Comparison of ENCODE assay signal across 8 cellular contexts in genomic region chr6:89145461-89145961, GRCh38. TPM values are rescaled to one million over a fixed set of nuclear protein-coding genes. Genes with fewer than 3 reads are reported as not detected.
DNase-seq lines count a peak whose midpoint lies in the region; ATAC-seq and TF ChIP-seq lines count a peak whose summit lies in the region.

No MANE protein-coding gene starts in this region.

- peak overlapping the region; percentile 69 for H3K27ac ChIP-seq in effector memory CD4-positive, alpha-beta T cell (ENCODE audit: insufficient read depth, low read length, poor library complexity, severe bottlenecking)
- peak overlapping the region; percentile 80 for H3K27ac ChIP-seq in upper lobe of right lung

- peak overlapping the region; percentile 90 for H3K4me3 ChIP-seq in effector memory CD4-positive, alpha-beta T cell (ENCODE audit: insufficient read depth, low read depth, low read length, poor library complexity, severe bottlenecking)
- H3K4me3 ChIP-seq in mucosa of descending colon = peak overlapping the region; percentile 38
- H3K4me3 ChIP-seq in upper lobe of right lung = peak overlapping the region; percentile 81

- H3K9me3 ChIP-seq in effector memory CD4-positive, alpha-beta T cell (ENCODE audit: control insufficient read depth, low read length) = no peaks in the 10 kb centered on the region
- H3K9me3 ChIP-seq in mucosa of descending colon (no peaks in the 10 kb centered on the region), upper lobe of right lung (no peaks in the 10 kb centered on the region)

- H3K27me3 ChIP-seq in effector memory CD4-positive, alpha-beta T cell (replicated peaks; ENCODE audit: control insufficient read depth, insufficient read depth, low read length, poor library complexity, severe bottlenecking) = no peaks in the 10 kb centered on the region
- no peaks in the 10 kb centered on the region for H3K27me3 ChIP-seq in upper lobe of right lung

- intact Hi-C loops in mucosa of descending colon (cut with DNase I, micrococcal nuclease) (no loop called here), upper lobe of right lung (cut with DNase I) (no loop called here)

- no peaks in the 10 kb centered on the region for H3K36me3 ChIP-seq in effector memory CD4-positive, alpha-beta T cell (ENCODE audit: control insufficient read depth, insufficient read depth, low read length)
- H3K36me3 ChIP-seq in mucosa of descending colon (ENCODE audit: low read depth) (no peaks in the 10 kb centered on the region), upper lobe of right lung (no peaks in the 10 kb centered on the region)

- ATAC-seq in GM21381 (IDR thresholded peaks at IDR 0.05; ENCODE audit: unreplicated experiment) (peak; percentile 50), HG03575 (IDR thresholded peaks at IDR 0.05; ENCODE audit: extremely low read depth, insufficient number of reproducible peaks, low FRiP score, unreplicated experiment) (peak; percentile 31), SK-N-SH treated with all-trans-retinoic acid at 6 μM for 48 hours (peak; percentile 65), mucosa of descending colon (peak; percentile 44), upper lobe of right lung (peak; percentile 31)

- TF ChIP-seq CTCF in mucosa of descending colon (IDR thresholded peaks at IDR 0.05) (no peak), upper lobe of right lung (IDR thresholded peaks at IDR 0.05) (no peak)

- DNase-seq in NCI-H510A treated with DMSO at 0.1 percent for 48 hours (lab: John Stamatoyannopoulos, UW) (peak; percentile 52), NCI-H510A (lab: John Stamatoyannopoulos, UW) (no peak), mucosa of descending colon (peak in 1 of 3 donors; percentile 47), upper lobe of right lung (no peak)
- DNase-seq in effector memory CD4-positive, alpha-beta T cell = peak in 1 of 3 donors; percentile 2

- H3K4me1 ChIP-seq in effector memory CD4-positive, alpha-beta T cell (ENCODE audit: control insufficient read depth, insufficient read depth, low read length, poor library complexity, severe bottlenecking) = peaks cover 3% of the 10 kb centered on the region
- H3K4me1 ChIP-seq in mucosa of descending colon (ENCODE audit: low read depth) = peaks cover 9% of the 10 kb centered on the region
- H3K4me1 ChIP-seq in upper lobe of right lung = peaks cover 8% of the 10 kb centered on the region

TF ChIP-seq in SK-N-SH treated with all-trans-retinoic acid at 6 μM for 48 hours, 23 proteins besides CTCF, POLR2A, EP300 and RAD21:
- no peak for TF ChIP-seq ZC3H10 (CRISPR knock-in tag; IDR thresholded peaks at IDR 0.05)
- no peak for TF ChIP-seq OSR1 (CRISPR knock-in tag; IDR thresholded peaks at IDR 0.05)
- TF ChIP-seq ZNF565 (CRISPR knock-in tag; conservative IDR thresholded peaks at IDR 0.05; ENCODE audit: low read depth) = no peak
- no peak for TF ChIP-seq ZFP30 (CRISPR knock-in tag; IDR thresholded peaks at IDR 0.05)
- TF ChIP-seq TCF4 (CRISPR knock-in tag; IDR thresholded peaks at IDR 0.05; ENCODE audit: borderline replicate concordance) = no peak
- TF ChIP-seq SNAI2 (CRISPR knock-in tag; IDR thresholded peaks at IDR 0.05) = no peak
- no peak for TF ChIP-seq TSHZ2 (CRISPR knock-in tag; IDR thresholded peaks at IDR 0.05)
- TF ChIP-seq TOX (CRISPR knock-in tag; IDR thresholded peaks at IDR 0.05; ENCODE audit: borderline replicate concordance) = no peak
- TF ChIP-seq ARNTL (CRISPR knock-in tag; IDR thresholded peaks at IDR 0.05; ENCODE audit: borderline replicate concordance, low read depth) = no peak
- no peak for TF ChIP-seq POU6F1 (CRISPR knock-in tag; IDR thresholded peaks at IDR 0.05; ENCODE audit: borderline replicate concordance, low read depth)
TF ChIP-seq in SK-N-SH treated with all-trans-retinoic acid at 6 μM for 48 hours: peak in this region for 0.

RNA-seq across cellular contexts. Expression of gene PM20D2, which starts 0.3 kb away (rescaled TPM):
- total RNA-seq in mucosa of descending colon (10 to 100 TPM in 2 of 3 donors, 1 to 10 TPM in 1; 9.4 to 17.6 (median 13.8) TPM), upper lobe of right lung (7.1 TPM)

RNA-seq across cellular contexts. Expression of gene SRSF12, which starts 27.6 kb away (rescaled TPM):
- under 1 TPM in 2 of 3 donors, not detected in 1; 0.12 to 0.51 TPM for total RNA-seq in mucosa of descending colon
- not detected for total RNA-seq in upper lobe of right lung

Comparison
In these comparisons a context has a peak if more than half of its experiments do, and no peak if none do; other contexts are left out.
1. H3K4me3 ChIP-seq: peak in every context shown above with its lines; median percentile 90 in effector memory CD4-positive, alpha-beta T cell; 81 in upper lobe of right lung; 38 in mucosa of descending colon.